ENCODE assay signal across 8 cellular contexts in the genomic region with DNA sequence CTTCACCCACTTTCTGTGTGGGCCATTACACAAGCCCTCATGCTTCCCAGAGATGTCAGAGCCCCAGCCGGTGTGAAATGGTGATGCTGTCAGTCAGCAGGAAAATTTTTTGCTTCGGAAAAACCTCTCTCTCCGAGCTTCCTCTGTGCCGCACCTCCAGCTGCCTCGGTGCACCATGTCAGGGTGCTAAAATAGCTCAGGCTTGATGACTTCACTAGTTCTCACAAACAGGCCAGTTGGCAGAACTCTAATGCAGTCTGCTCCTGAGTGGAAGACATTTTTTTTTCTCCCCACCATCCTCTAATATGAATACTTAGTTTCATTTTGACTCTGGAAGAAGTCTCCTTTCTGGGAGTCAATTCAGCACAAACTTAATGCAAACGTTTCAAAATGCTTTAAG.
DNase-seq lines count a peak whose midpoint lies in the region; ATAC-seq, FAIRE-seq and TF ChIP-seq lines count a peak whose summit lies in the region.

No MANE protein-coding gene starts in this region.

- WGBS in liver: 63% methylated on average over 6 of the region's 6 CpGs
- 54% methylated on average over 6 of the region's 6 CpGs for WGBS in HepG2 (ENCODE audit: low lambda C conversion rate)
- WGBS in heart left ventricle, 4 donors: 0 to 10% (median 4%) methylated on average over 6 of the region's 6 CpGs
- WGBS in spleen, 5 donors: 39 to 62% (median 50%) methylated on average over 6 of the region's 6 CpGs

- no peaks in the 10 kb centered on the region for H3K36me3 ChIP-seq in liver (ENCODE audit: control insufficient read depth in 4 of 4, insufficient read depth in 3 of 4, low read depth in 1 of 4, low read length in 3 of 4)
- no peaks in the 10 kb centered on the region for H3K36me3 ChIP-seq in HepG2 (replicated peaks in 1 of 2; ENCODE audit: control insufficient read depth in 1 of 2, insufficient read depth in 2 of 2, low read length in 2 of 2)
- no peaks in the 10 kb centered on the region for H3K36me3 ChIP-seq in heart left ventricle
- H3K36me3 ChIP-seq in spleen: no peaks in the 10 kb centered on the region

- POLR2A ChIA-PET in HepG2 (lab: Yijun Ruan, JAX): no interaction called here

- no peak for FAIRE-seq in HepG2 (lab: Jason Lieb, UNC)

- CTCF ChIA-PET in HepG2 (lab: Yijun Ruan, JAX; ENCODE audit: low intra/inter-chr PET ratio, low total read pairs): no interaction called here
- CTCF ChIA-PET in activated CD8-positive, alpha-beta memory T cell treated with anti-CD3 and anti-CD28 coated beads, Interleukin-2, amount 10 ng/mL, durations not matched to agents 7 days and 5 days (lab: Charles Lee): interaction anchor here (0.9 to 2.1 kb wide), 6 partner anchors 11 to 228 kb away, joined by 3 to 10 read pairs (median 4); no protein-coding TSS in a partner anchor

- peaks cover 30% of the 10 kb centered on the region for H3K36me3 Mint-ChIP-seq in activated CD8-positive, alpha-beta memory T cell treated with anti-CD3 and anti-CD28 coated beads, Interleukin-2, amount 10 ng/mL, durations not matched to agents 7 days and 5 days

- H3K4me3 ChIP-seq in liver (ENCODE audit: low read depth in 1 of 3, low read length in 3 of 3) (no peak overlapping the region), HepG2 (replicated peaks in 1 of 3; ENCODE audit: insufficient read depth in 1 of 3, low read depth in 2 of 3, low read length in 3 of 3) (no peak overlapping the region), heart left ventricle (peak overlapping the region in 10 of 12 donors; percentile 6 to 44 (median 39)), spleen (peak overlapping the region in 2 of 8 donors; percentile 8 to 48)

- H3K27me3 ChIP-seq in liver (ENCODE audit: control insufficient read depth in 4 of 4, insufficient read depth in 4 of 4, low read length in 3 of 4) (no peaks in the 10 kb centered on the region), HepG2 (ENCODE audit: control insufficient read depth in 1 of 2, insufficient read depth in 2 of 2, low read length in 2 of 2) (no peaks in the 10 kb centered on the region), heart left ventricle (no peaks in the 10 kb centered on the region), spleen (replicated peaks in 1 of 7) (no peaks in the 10 kb centered on the region)

- TF ChIP-seq CTCF in liver (IDR thresholded peaks at IDR 0.05; ENCODE audit: low read depth, low read length, missing input control) (no peak), HepG2 (CRISPR knock-in tag; IDR thresholded peaks at IDR 0.05) (no peak), heart left ventricle (IDR thresholded peaks at IDR 0.05) (no peak), spleen (IDR thresholded peaks at IDR 0.05 in 8 of 11, conservative IDR thresholded peaks at IDR 0.05 in 3 of 11) (no peak)

- intact Hi-C loops in HepG2 (cut with micrococcal nuclease; ENCODE audit: unreplicated experiment) (no loop called here), heart left ventricle (cut with DNase I) (loop anchor here in 4 of 10 donors (1.0 to 10.0 kb wide), 4 partner anchors 52 to 72 kb away; a partner anchor contains a TSS), spleen (cut with DNase I; ENCODE audit: low total_unique reads) (no loop called here)

- BruUV-seq in HepG2 (replicated peaks; lab: Mats Ljungman, UMichigan): no TSS peak

- no peaks in the 10 kb centered on the region for H4K20me1 ChIP-seq in HepG2 (ENCODE audit: insufficient read depth, low read length)

- H3K27me3 Mint-ChIP-seq in activated CD8-positive, alpha-beta memory T cell treated with anti-CD3 and anti-CD28 coated beads, Interleukin-2, amount 10 ng/mL, durations not matched to agents 7 days and 5 days: no peaks in the 10 kb centered on the region

- peak overlapping the region; percentile 80 for H3K4me3 Mint-ChIP-seq in activated CD8-positive, alpha-beta memory T cell treated with anti-CD3 and anti-CD28 coated beads, Interleukin-2, amount 10 ng/mL, durations not matched to agents 7 days and 5 days

- no peak overlapping the region for H3K4me2 ChIP-seq in HepG2 (ENCODE audit: low read depth, low read length)

- no peaks in the 10 kb centered on the region for H3K79me2 ChIP-seq in HepG2 (ENCODE audit: insufficient read depth, low read length)

- no peaks in the 10 kb centered on the region for H3K9me3 Mint-ChIP-seq in activated CD8-positive, alpha-beta memory T cell treated with anti-CD3 and anti-CD28 coated beads, Interleukin-2, amount 10 ng/mL, durations not matched to agents 7 days and 5 days (ENCODE audit: low read depth)

- no peak overlapping the region for H2AFZ ChIP-seq in HepG2 (ENCODE audit: low read length)

- H3K27ac Mint-ChIP-seq in activated CD8-positive, alpha-beta memory T cell treated with anti-CD3 and anti-CD28 coated beads, Interleukin-2, amount 10 ng/mL, durations not matched to agents 7 days and 5 days: peak overlapping the region; percentile 98

- ATAC-seq in HepG2 (no peak), HG03139 (IDR thresholded peaks at IDR 0.05; ENCODE audit: unreplicated experiment) (peak; percentile 56), heart left ventricle (peak; percentile 97 to 98 (median 97))
- ATAC-seq in activated CD8-positive, alpha-beta memory T cell treated with anti-CD3 and anti-CD28 coated beads, Interleukin-2, amount 10 ng/mL, durations not matched to agents 7 days and 5 days: peak; percentile 83

- TF ChIP-seq POLR2A in HepG2 (IDR thresholded peaks at IDR 0.05; ENCODE audit: insufficient read depth in 1 of 2, low read depth in 2 of 2, low read length in 2 of 2) (no peak), heart left ventricle (IDR thresholded peaks at IDR 0.05) (peak in 1 of 2 donors; percentile 15), spleen (IDR thresholded peaks at IDR 0.05) (no peak)

- H3K27ac ChIP-seq in liver (ENCODE audit: low read depth in 1 of 2, low read length in 2 of 2): peak overlapping the region; percentile 16 to 28
- no peak overlapping the region for H3K27ac ChIP-seq in HepG2 (ENCODE audit: extremely low read length, insufficient read depth, low read length)
- peak overlapping the region; percentile 23 to 92 (median 82) for H3K27ac ChIP-seq in heart left ventricle
- peak overlapping the region; percentile 43 to 86 (median 76) for H3K27ac ChIP-seq in spleen

- H3K4me1 ChIP-seq in liver (ENCODE audit: control insufficient read depth in 4 of 4, insufficient read depth in 4 of 4, low read length in 3 of 4) (peaks cover 0 to 26% (median 9%) of the 10 kb centered on the region in 4 donors), HepG2 (ENCODE audit: insufficient read depth, low read length) (0 out of 2 replicates have a peak, but pooled peaks cover 4% of the 10 kb centered on the region), heart left ventricle (peaks cover 0 to 74% (median 45%) of the 10 kb centered on the region in 12 donors), spleen (peaks cover 23 to 91% (median 46%) of the 10 kb centered on the region in 6 donors)

- TF ChIP-seq EP300 in HepG2 (IDR thresholded peaks at IDR 0.05; ENCODE audit: low read depth in 2 of 2, low read length in 2 of 2): no peak
- no peak for TF ChIP-seq EP300 in HepG2 (CRISPR knock-in tag; IDR thresholded peaks at IDR 0.05; ENCODE audit: borderline replicate concordance)

- H3K9me3 ChIP-seq in liver (ENCODE audit: control insufficient read depth in 4 of 4, low read length in 3 of 4): no peaks in the 10 kb centered on the region
- no peaks in the 10 kb centered on the region for H3K9me3 ChIP-seq in HepG2 (ENCODE audit: low read length)
- H3K9me3 ChIP-seq in heart left ventricle: peaks cover 0 to 7% (median 0%) of the 10 kb centered on the region in 12 donors
- no peaks in the 10 kb centered on the region for H3K9me3 ChIP-seq in spleen

- H3K9ac ChIP-seq in liver (ENCODE audit: low read depth in 1 of 2, low read length in 2 of 2): no peak overlapping the region
- no peak overlapping the region for H3K9ac ChIP-seq in HepG2 (ENCODE audit: insufficient read depth, low read depth, low read length)

- in situ Hi-C loops in HepG2 (cut with HindIII; ENCODE audit: extremely low pct_ligation_motif_present, low pct_unique_long_range_greater_than_20kb): no loop called here

- TF ChIP-seq RAD21 in liver (IDR thresholded peaks at IDR 0.05) (no peak), HepG2 (CRISPR knock-in tag; IDR thresholded peaks at IDR 0.05) (no peak)

- DNase-seq in HepG2 (ENCODE audit: low spot score) (no peak), heart left ventricle (peak; percentile 64 to 84 (median 75)), spleen (peak; percentile 78), iPS-NIHi7 (ENCODE audit: extremely low spot score) (no peak)
- peak; percentile 68 for DNase-seq in activated CD8-positive, alpha-beta memory T cell treated with anti-CD3 and anti-CD28 coated beads, Interleukin-2, amount 10 ng/mL, durations not matched to agents 7 days and 5 days
- DNase-seq in effector CD4-positive, alpha-beta T cell: no peak

- H3K4me1 Mint-ChIP-seq in activated CD8-positive, alpha-beta memory T cell treated with anti-CD3 and anti-CD28 coated beads, Interleukin-2, amount 10 ng/mL, durations not matched to agents 7 days and 5 days: peaks cover 67% of the 10 kb centered on the region

TF ChIP-seq in liver, 16 proteins besides CTCF, POLR2A, EP300 and RAD21:
- TF ChIP-seq YY1 (IDR thresholded peaks at IDR 0.05): peak; percentile 38
- TF ChIP-seq, protein P1, sequence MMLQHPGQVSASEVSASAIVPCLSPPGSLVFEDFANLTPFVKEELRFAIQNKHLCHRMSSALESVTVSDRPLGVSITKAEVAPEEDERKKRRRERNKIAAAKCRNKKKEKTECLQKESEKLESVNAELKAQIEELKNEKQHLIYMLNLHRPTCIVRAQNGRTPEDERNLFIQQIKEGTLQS (IDR thresholded peaks at IDR 0.05): no peak

TF ChIP-seq in HepG2, 621 proteins besides CTCF, POLR2A, EP300 and RAD21 (continues in another document):
- TF ChIP-seq SRY (CRISPR knock-in tag; IDR thresholded peaks at IDR 0.05): no peak
- no peak for TF ChIP-seq JDP2 (CRISPR knock-in tag; IDR thresholded peaks at IDR 0.05; ENCODE audit: borderline replicate concordance)
- TF ChIP-seq, protein P2, sequence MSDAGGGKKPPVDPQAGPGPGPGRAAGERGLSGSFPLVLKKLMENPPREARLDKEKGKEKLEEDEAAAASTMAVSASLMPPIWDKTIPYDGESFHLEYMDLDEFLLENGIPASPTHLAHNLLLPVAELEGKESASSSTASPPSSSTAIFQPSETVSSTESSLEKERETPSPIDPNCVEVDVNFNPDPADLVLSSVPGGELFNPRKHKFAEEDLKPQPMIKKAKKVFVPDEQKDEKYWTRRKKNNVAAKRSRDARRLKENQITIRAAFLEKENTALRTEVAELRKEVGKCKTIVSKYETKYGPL (CRISPR knock-in tag; IDR thresholded peaks at IDR 0.05): no peak

Comparison
In these comparisons a context has a peak if more than half of its experiments do, and no peak if none do; other contexts are left out.
1. H3K4me3 ChIP-seq: peak in heart left ventricle (10 of 12); none in liver (0 of 3) and HepG2 (0 of 3).
2. DNase-seq: peak in activated CD8-positive, alpha-beta memory T cell treated with anti-CD3 and anti-CD28 coated beads, Interleukin-2, amount 10 ng/mL, durations not matched to agents 7 days and 5 days (single experiment), heart left ventricle (5 of 5) and spleen (single experiment); none in HepG2 (single experiment), effector CD4-positive, alpha-beta T cell (single experiment) and iPS-NIHi7 (single experiment).